20 cellular contexts compared by ENCODE assay signal in genomic region chr14:92317511-92317910, GRCh38. TPM values are rescaled to one million over a fixed set of nuclear protein-coding genes. Genes with fewer than 3 reads are reported as not detected.
DNase-seq lines count a peak whose midpoint lies in the region; ATAC-seq and TF ChIP-seq lines count a peak whose summit lies in the region.
"Had no signal": no experiment of that assay in that cellular context is flagged by ENCODE, and none has a peak within 500 bp of the region (broad histone marks: within the 10 kb centered on the region; RNA-seq: fewer than 3 reads in every experiment).

No MANE protein-coding gene starts in this region.

- H3K9ac ChIP-seq in MM.1S (ENCODE audit: low read length) (no peak overlapping the region), fibroblast of lung (ENCODE audit: insufficient read depth, low read length) (no peak overlapping the region)

- H3K27me3 ChIP-seq in MM.1S (replicated peaks; ENCODE audit: insufficient read depth, low read length) (no peaks in the 10 kb centered on the region), fibroblast of lung (ENCODE audit: control insufficient read depth, insufficient read depth, low read length) (peaks cover 13% of the 10 kb centered on the region), osteoblast (ENCODE audit: insufficient read depth, low read length) (peaks cover 26% of the 10 kb centered on the region), heart left ventricle (peaks cover 8 to 44% (median 20%) of the 10 kb centered on the region in 9 donors)
- H3K27me3 ChIP-seq: thyroid gland had no signal

- no peaks in the 10 kb centered on the region for H3K36me3 ChIP-seq in MM.1S (replicated peaks; ENCODE audit: insufficient read depth, low read length)
- no peaks in the 10 kb centered on the region for H3K36me3 ChIP-seq in fibroblast of lung (ENCODE audit: control insufficient read depth, insufficient read depth, low read length)
- H3K36me3 ChIP-seq in osteoblast (ENCODE audit: insufficient read depth, low read length): no peaks in the 10 kb centered on the region
- H3K36me3 ChIP-seq in heart left ventricle: no peaks in the 10 kb centered on the region
- H3K36me3 ChIP-seq: thyroid gland had no signal

- no peaks in the 10 kb centered on the region for H3K9me2 ChIP-seq in MM.1S (replicated peaks; ENCODE audit: insufficient read depth, low read length)

- H3K27ac ChIP-seq in MM.1S (ENCODE audit: low read length) (peak overlapping the region; percentile 68; the same call in 1 of the 2 replicates), fibroblast of lung (ENCODE audit: insufficient read depth, low read length) (no peak overlapping the region), osteoblast (ENCODE audit: low read depth, low read length) (no peak overlapping the region), heart left ventricle (no peak overlapping the region)
- H3K27ac ChIP-seq: HL-60, psoas muscle, thyroid gland had no signal

- H4K20me1 ChIP-seq in MM.1S (ENCODE audit: insufficient read depth, low read length): no peaks in the 10 kb centered on the region
- H4K20me1 ChIP-seq in fibroblast of lung (ENCODE audit: control insufficient read depth, extremely low read depth, insufficient read depth, low read length): no peaks in the 10 kb centered on the region
- H4K20me1 ChIP-seq in osteoblast (ENCODE audit: insufficient read depth, low read length): no peaks in the 10 kb centered on the region

- no peak for TF ChIP-seq CTCF in MM.1S (IDR thresholded peaks at IDR 0.05; ENCODE audit: low read length)
- no peak for TF ChIP-seq CTCF in fibroblast of lung (conservative IDR thresholded peaks at IDR 0.05 in 1 of 2, IDR thresholded peaks at IDR 0.05 in 1 of 2; ENCODE audit: low read depth in 1 of 2, low read length in 2 of 2)
- TF ChIP-seq CTCF in osteoblast (IDR thresholded peaks at IDR 0.05; ENCODE audit: extremely low read depth, low read depth, low read length): no peak
- no peak for TF ChIP-seq CTCF in heart left ventricle (IDR thresholded peaks at IDR 0.05)

- H2AFZ ChIP-seq in MM.1S (ENCODE audit: low read length) (no peak overlapping the region), fibroblast of lung (ENCODE audit: low read length) (no peak overlapping the region), osteoblast (ENCODE audit: low read length) (no peak overlapping the region)

- H3K4me3 ChIP-seq in MM.1S (ENCODE audit: low read length) (no peak overlapping the region), fibroblast of lung (replicated peaks in 1 of 4; ENCODE audit: control extremely low read depth in 1 of 4, insufficient read depth in 1 of 4, low read depth in 3 of 4, low read length in 4 of 4) (no peak overlapping the region), osteoblast (ENCODE audit: insufficient read depth, low read length) (no peak overlapping the region), heart left ventricle (no peak overlapping the region)
- H3K4me3 ChIP-seq: psoas muscle, thyroid gland had no signal

- 57 to 63% (median 60%) methylated on average over 5 of the region's 5 CpGs for WGBS in heart left ventricle, 4 donors

- TF ChIP-seq POLR2A in heart left ventricle (IDR thresholded peaks at IDR 0.05): no peak

- H3F3A ChIP-seq in MM.1S (ENCODE audit: insufficient read depth, low read length): 0 out of 2 replicates have a peak, but pooled peaks cover 5% of the 10 kb centered on the region

- intact Hi-C loops in heart left ventricle (cut with DNase I): no loop called here

- ATAC-seq in heart left ventricle (no peak), HG03039 (IDR thresholded peaks at IDR 0.05; ENCODE audit: unreplicated experiment) (no peak)

- DNase-seq in ELR (ENCODE audit: low read depth): peak; percentile 38
- DNase-seq in MM.1S: no peak
- DNase-seq in fibroblast of lung (ENCODE audit: low read depth in 2 of 2): peak; percentile 17 to 23
- peak; percentile 86 for DNase-seq in osteoblast (ENCODE audit: insufficient read length, low spot score, missing footprints)
- no peak for DNase-seq in activated gamma-delta T cell treated with Interleukin-2 at 50 U/mL for 16 hours
- no peak for DNase-seq in heart left ventricle
- no peak for DNase-seq in stimulated activated CD4-positive, alpha-beta T cell treated with anti-CD3 and anti-CD28 coated beads, Interleukin-4, amount 100 ng/mL, for 24 hours
- DNase-seq: activated CD4-positive, alpha-beta T cell treated with anti-CD3 and anti-CD28 coated beads, Interleukin-2, amount 50 U/mL, for 48 hours; activated effector memory CD4-positive, alpha-beta T cell treated with anti-CD3 and anti-CD28 coated beads, Interleukin-2, amount 50 U/mL, for 16 hours; caudate nucleus; NCI-H1694; NCI-H526 treated with DMSO at 0.1 percent for 48 hours; psoas muscle; SHP77 treated with DMSO at 0.1 percent for 48 hours; stimulated activated CD4-positive, alpha-beta T cell treated with anti-CD3 and anti-CD28 coated beads, Interleukin-1b, Interleukin-23, amount 100 ng/mL, for 48 hours; stimulated activated naive CD4-positive, alpha-beta T cell treated with Interleukin-2 at 50 U/mL for 16 hours; thyroid gland had no signal

- H3K9me3 ChIP-seq in MM.1S (replicated peaks; ENCODE audit: insufficient read depth, low read length) (no peaks in the 10 kb centered on the region), fibroblast of lung (ENCODE audit: control insufficient read depth, insufficient read depth, low read depth, low read length) (no peaks in the 10 kb centered on the region), osteoblast (ENCODE audit: low read depth, low read length) (no peaks in the 10 kb centered on the region), heart left ventricle (no peaks in the 10 kb centered on the region)
- H3K9me3 ChIP-seq: psoas muscle, thyroid gland had no signal

- H3K4me1 ChIP-seq in MM.1S (ENCODE audit: low read length) (peaks cover 18% of the 10 kb centered on the region), fibroblast of lung (ENCODE audit: control insufficient read depth, extremely low read depth, insufficient read depth, low read length) (peaks cover 2% of the 10 kb centered on the region), osteoblast (ENCODE audit: insufficient read depth, low read length) (peaks cover 9% of the 10 kb centered on the region), heart left ventricle (peaks cover 0 to 2% (median 0%) of the 10 kb centered on the region in 12 donors)
- H3K4me1 ChIP-seq: psoas muscle, thyroid gland had no signal

- no peaks in the 10 kb centered on the region for H3K79me2 ChIP-seq in MM.1S (ENCODE audit: low read length)
- no peaks in the 10 kb centered on the region for H3K79me2 ChIP-seq in fibroblast of lung (ENCODE audit: control insufficient read depth, insufficient read depth, low read length)
- H3K79me2 ChIP-seq in osteoblast (ENCODE audit: insufficient read depth, low read length): no peaks in the 10 kb centered on the region

- H3K4me2 ChIP-seq in MM.1S (ENCODE audit: low read depth, low read length) (no peak overlapping the region), fibroblast of lung (ENCODE audit: extremely low read depth, insufficient read depth, low read length) (no peak overlapping the region), osteoblast (ENCODE audit: insufficient read depth, low read length) (no peak overlapping the region)

RNA-seq across cellular contexts. Expression of gene SLC24A4, which starts 5.5 kb away (rescaled TPM):
- total RNA-seq in fibroblast of lung: not detected in 2 replicates
- polyA plus RNA-seq in fibroblast of lung: 0.03 TPM in 1 of 2 replicates, not detected in the other
- not detected in 2 replicates for polyA plus RNA-seq in fibroblast of lung (2012)
- polyA minus RNA-seq in fibroblast of lung (ENCODE audit: low replicate concordance): 0.07 TPM in 1 of 2 replicates, not detected in the other
- under 0.01 TPM in 1 of 2 replicates, not detected in the other for total RNA-seq in osteoblast
- total RNA-seq in heart left ventricle: 1 to 10 TPM in 1 of 9 donors, under 1 TPM in 8; 0.05 to 1.6 (median 0.24) TPM
- under 1 TPM; 0.08 to 0.19 TPM for polyA plus RNA-seq in heart left ventricle
- polyA plus RNA-seq: IgD-negative memory B cell had no signal

Comparison
In these comparisons a context has a peak if more than half of its experiments do, and no peak if none do; other contexts are left out.
1. DNase-seq: peak in ELR (single experiment), fibroblast of lung (2 of 2) and osteoblast (single experiment); none in MM.1S (single experiment), activated gamma-delta T cell treated with Interleukin-2 at 50 U/mL for 16 hours (single experiment), heart left ventricle (0 of 5) and stimulated activated CD4-positive, alpha-beta T cell treated with anti-CD3 and anti-CD28 coated beads, Interleukin-4, amount 100 ng/mL, for 24 hours (single experiment).